ENCODE assay signal across 5 cellular contexts in genomic region chr3:160691151-160691550, GRCh38. TPM values are rescaled to one million over a fixed set of nuclear protein-coding genes. Genes with fewer than 3 reads are reported as not detected.
"Had no signal": no experiment of that assay in that cellular context is flagged by ENCODE, and none has a peak within 500 bp of the region (broad histone marks: within the 10 kb centered on the region; RNA-seq: fewer than 3 reads in every experiment).

No MANE protein-coding gene starts in this region.

- H2AFZ ChIP-seq: GM23338 had no signal

- ATAC-seq: GM23338 had no signal

- DNase-seq: H9, HCEC 1CT, KBM-7 had no signal

- H3K4me3 ChIP-seq: GM23338 had no signal

- H3K4me2 ChIP-seq: GM23338 had no signal

RNA-seq across cellular contexts. Expression of gene ARL14, which starts 14.2 kb away (rescaled TPM):
- total RNA-seq: GM23338, H1, H9 had no signal
- polyA plus RNA-seq: GM23338, H1 had no signal
